Comparison of ENCODE assay signal across 9 cellular contexts in genomic region chr3:14143271-14143605, GRCh38. TPM values are rescaled to one million over a fixed set of nuclear protein-coding genes. Genes with fewer than 3 reads are reported as not detected.
A peak's percentile ranks its signal among the peaks of the same experiment; 100 is the strongest.
DNase-seq lines count a peak whose midpoint lies in the region; ATAC-seq and TF ChIP-seq lines count a peak whose summit lies in the region.
"Had no signal": no experiment of that assay in that cellular context is flagged by ENCODE, and none has a peak within 500 bp of the region (broad histone marks: within the 10 kb centered on the region; RNA-seq: fewer than 3 reads in every experiment).

No MANE protein-coding gene starts in this region.

- TF ChIP-seq POLR2A in esophagus muscularis mucosa (IDR thresholded peaks at IDR 0.05; ENCODE audit: low read depth) (no peak), gastrocnemius medialis (IDR thresholded peaks at IDR 0.05) (no peak)

- no peak overlapping the region for H2AFZ ChIP-seq in SK-N-SH (ENCODE audit: low read depth)

- in situ Hi-C loops in gastrocnemius medialis (cut with MboI; ENCODE audit: low sequenced_read_pairs in 4 of 4): loop anchor here in 1 of 4 donors (25.0 kb wide), 1 partner anchor 919 kb away; the partner anchor contains the start of gene MRPS25

- H3K27me3 ChIP-seq in SK-N-SH (ENCODE audit: insufficient read depth) (no peaks in the 10 kb centered on the region), esophagus muscularis mucosa (no peaks in the 10 kb centered on the region), gastrocnemius medialis (no peaks in the 10 kb centered on the region)

- 60% methylated on average over 4 of the region's 4 CpGs for WGBS in SK-N-SH (ENCODE audit: low lambda C conversion rate)
- 65% methylated on average over 4 of the region's 4 CpGs for WGBS in esophagus muscularis mucosa

- POLR2A ChIA-PET in SK-N-SH (lab: Yijun Ruan, JAX): no interaction called here

- CTCF ChIA-PET in SK-N-SH (lab: Yijun Ruan, JAX): interaction anchor here (0.6 to 1.5 kb wide), 3 partner anchors 21 to 263 kb away, joined by 3 read pairs; partner anchors contain the start of gene WNT7A

- no peaks in the 10 kb centered on the region for H3K9me2 ChIP-seq in SK-N-SH

- H3K79me2 ChIP-seq in SK-N-SH (ENCODE audit: insufficient read depth): no peaks in the 10 kb centered on the region; the same call in 1 of the 2 replicates

- H3K4me1 ChIP-seq in SK-N-SH (ENCODE audit: control insufficient read depth in 1 of 2, insufficient read depth in 2 of 2, low read depth in 1 of 2, low read length in 1 of 2) (peaks cover 15 to 27% of the 10 kb centered on the region in 2 experiments), esophagus muscularis mucosa (peaks cover 52 to 79% (median 74%) of the 10 kb centered on the region in 4 donors), gastrocnemius medialis (peaks cover 24 to 36% of the 10 kb centered on the region in 2 donors)

- DNase-seq in ELR (ENCODE audit: low read depth): peak; percentile 75
- DNase-seq in SK-N-SH: no peak
- no peak for DNase-seq in esophagus muscularis mucosa (ENCODE audit: extremely low spot score)
- DNase-seq in gastrocnemius medialis: no peak
- DNase-seq in NCI-H1930 (lab: John Stamatoyannopoulos, UW): no peak
- no peak for DNase-seq in posterior vena cava (ENCODE audit: low spot score)
- DNase-seq in HK-2 (ENCODE audit: unreplicated experiment): no peak
- DNase-seq in NCI-H2171 treated with DMSO at 0.1 percent for 48 hours (lab: John Stamatoyannopoulos, UW): no peak
- DNase-seq: occipital lobe had no signal

- no peak for TF ChIP-seq CTCF in SK-N-SH (IDR thresholded peaks at IDR 0.05)
- TF ChIP-seq CTCF in esophagus muscularis mucosa (IDR thresholded peaks at IDR 0.05): no peak
- TF ChIP-seq CTCF in gastrocnemius medialis (IDR thresholded peaks at IDR 0.05 in 4 of 5, conservative IDR thresholded peaks at IDR 0.05 in 1 of 5): no peak

- H3F3A ChIP-seq in SK-N-SH (replicated peaks; ENCODE audit: insufficient read depth): peaks cover 38% of the 10 kb centered on the region

- H3K4me3 ChIP-seq in SK-N-SH (ENCODE audit: low read depth in 2 of 2, low read length in 1 of 2): no peak overlapping the region
- no peak overlapping the region for H3K4me3 ChIP-seq in esophagus muscularis mucosa
- no peak overlapping the region for H3K4me3 ChIP-seq in gastrocnemius medialis

- H3K9ac ChIP-seq in SK-N-SH: peak overlapping the region; percentile 85; the same call in 1 of the 2 replicates

- H4K20me1 ChIP-seq in SK-N-SH (ENCODE audit: insufficient read depth): no peaks in the 10 kb centered on the region

- no peak for ATAC-seq in gastrocnemius medialis

- intact Hi-C loops in esophagus muscularis mucosa (cut with DNase I): no loop called here
- intact Hi-C loops in gastrocnemius medialis (cut with DNase I; ENCODE audit: low total_unique reads): no loop called here
- intact Hi-C loops in posterior vena cava (cut with DNase I): no loop called here

- peak overlapping the region; percentile 78 to 100 for H3K27ac ChIP-seq in SK-N-SH (ENCODE audit: low read depth in 2 of 2, low read length in 1 of 2)
- peak overlapping the region; percentile 86 to 92 (median 90) for H3K27ac ChIP-seq in esophagus muscularis mucosa (replicated peaks in 1 of 4)
- H3K27ac ChIP-seq in gastrocnemius medialis: peak overlapping the region; percentile 76 to 97 (median 80)

- TF ChIP-seq EP300 in SK-N-SH (IDR thresholded peaks at IDR 0.05; ENCODE audit: borderline replicate concordance in 1 of 2, low read depth in 1 of 2, low read length in 1 of 2) (no peak), esophagus muscularis mucosa (IDR thresholded peaks at IDR 0.05) (no peak)

- H3K4me2 ChIP-seq in SK-N-SH: peak overlapping the region; percentile 23; the same call in 1 of the 2 replicates

- H3K9me3 ChIP-seq in SK-N-SH (no peaks in the 10 kb centered on the region), esophagus muscularis mucosa (no peaks in the 10 kb centered on the region), gastrocnemius medialis (no peaks in the 10 kb centered on the region)

- peaks cover 21 to 71% of the 10 kb centered on the region in 2 experiments for H3K36me3 ChIP-seq in SK-N-SH (replicated peaks in 1 of 2; ENCODE audit: control insufficient read depth in 1 of 2, insufficient read depth in 2 of 2, low read length in 1 of 2)
- H3K36me3 ChIP-seq in esophagus muscularis mucosa: peaks cover 36 to 74% (median 68%) of the 10 kb centered on the region in 4 donors
- peaks cover 0 to 63% of the 10 kb centered on the region in 2 donors for H3K36me3 ChIP-seq in gastrocnemius medialis

- TF ChIP-seq RAD21 in SK-N-SH (IDR thresholded peaks at IDR 0.05; ENCODE audit: low read length): no peak

TF ChIP-seq in SK-N-SH, 30 proteins besides CTCF, POLR2A, EP300 and RAD21:
- TF ChIP-seq TAF1 (IDR thresholded peaks at IDR 0.05; ENCODE audit: borderline replicate concordance, low read depth, low read length) (no peak), JUND (IDR thresholded peaks at IDR 0.05) (peak; percentile 5; the same call in 1 of the 2 replicates)
TF ChIP-seq in SK-N-SH: peak in this region for 1.

RNA-seq across cellular contexts. Expression of gene TMEM43, which starts 18.4 kb away (rescaled TPM):
- polyA plus RNA-seq in SK-N-SH (2012; rRNA removed): 105 and 123 TPM in 2 replicates
- 83.4 and 97.1 TPM in 2 replicates for polyA plus RNA-seq in SK-N-SH (2012; cell fraction: cytosol; rRNA removed)
- polyA plus RNA-seq in SK-N-SH (2012; cell fraction: nucleus; rRNA removed): 137 and 155 TPM in 2 replicates
- 100 to 1,000 TPM; 131 to 208 (median 179) TPM for total RNA-seq in esophagus muscularis mucosa
- total RNA-seq in gastrocnemius medialis: 100 to 1,000 TPM in 1 of 4 donors, 10 to 100 TPM in 3; 68.2 to 128 (median 78.6) TPM
- 100 to 1,000 TPM; 107 to 115 TPM for total RNA-seq in posterior vena cava

RNA-seq across cellular contexts. Expression of gene CHCHD4, which starts 18.6 kb away (rescaled TPM):
- 15.4 and 17.3 TPM in 2 replicates for polyA plus RNA-seq in SK-N-SH (2012; rRNA removed)
- 21.3 and 22.4 TPM in 2 replicates for polyA plus RNA-seq in SK-N-SH (2012; cell fraction: cytosol; rRNA removed)
- 4.1 and 5.7 TPM in 2 replicates for polyA plus RNA-seq in SK-N-SH (2012; cell fraction: nucleus; rRNA removed)
- total RNA-seq in esophagus muscularis mucosa: 10 to 100 TPM; 21.2 to 27.0 (median 24.3) TPM
- total RNA-seq in gastrocnemius medialis: 10 to 100 TPM; 16.2 to 49.4 (median 22.8) TPM
- total RNA-seq in posterior vena cava: 1 to 10 TPM; 7.9 TPM

RNA-seq across cellular contexts. Expression of gene XPC, which starts 35.2 kb away (rescaled TPM):
- 50.0 and 52.0 TPM in 2 replicates for polyA plus RNA-seq in SK-N-SH (2012; rRNA removed)
- 41.9 and 42.1 TPM in 2 replicates for polyA plus RNA-seq in SK-N-SH (2012; cell fraction: cytosol; rRNA removed)
- polyA plus RNA-seq in SK-N-SH (2012; cell fraction: nucleus; rRNA removed): 140 and 154 TPM in 2 replicates
- total RNA-seq in esophagus muscularis mucosa: 10 to 100 TPM; 28.9 to 41.9 (median 37.8) TPM
- 10 to 100 TPM; 22.0 to 30.6 (median 27.0) TPM for total RNA-seq in gastrocnemius medialis
- total RNA-seq in posterior vena cava: 10 to 100 TPM; 19.8 to 24.0 TPM

RNA-seq across cellular contexts. Expression of gene LSM3, which starts 35.4 kb away (rescaled TPM):
- polyA plus RNA-seq in SK-N-SH (2012; rRNA removed): 5.1 and 6.4 TPM in 2 replicates
- polyA plus RNA-seq in SK-N-SH (2012; cell fraction: cytosol; rRNA removed): 9.3 and 15.8 TPM in 2 replicates
- polyA plus RNA-seq in SK-N-SH (2012; cell fraction: nucleus; rRNA removed): 0.66 and 1.4 TPM in 2 replicates
- total RNA-seq in esophagus muscularis mucosa (10 to 100 TPM in 2 of 4 donors, 1 to 10 TPM in 2; 8.0 to 12.0 (median 9.6) TPM), gastrocnemius medialis (10 to 100 TPM; 11.6 to 16.8 (median 14.2) TPM), posterior vena cava (10 to 100 TPM in 1 of 2 donors, 1 to 10 TPM in 1; 9.3 to 10.2 TPM)
